ENCODE assay signal across 10 cellular contexts in the genomic region with DNA sequence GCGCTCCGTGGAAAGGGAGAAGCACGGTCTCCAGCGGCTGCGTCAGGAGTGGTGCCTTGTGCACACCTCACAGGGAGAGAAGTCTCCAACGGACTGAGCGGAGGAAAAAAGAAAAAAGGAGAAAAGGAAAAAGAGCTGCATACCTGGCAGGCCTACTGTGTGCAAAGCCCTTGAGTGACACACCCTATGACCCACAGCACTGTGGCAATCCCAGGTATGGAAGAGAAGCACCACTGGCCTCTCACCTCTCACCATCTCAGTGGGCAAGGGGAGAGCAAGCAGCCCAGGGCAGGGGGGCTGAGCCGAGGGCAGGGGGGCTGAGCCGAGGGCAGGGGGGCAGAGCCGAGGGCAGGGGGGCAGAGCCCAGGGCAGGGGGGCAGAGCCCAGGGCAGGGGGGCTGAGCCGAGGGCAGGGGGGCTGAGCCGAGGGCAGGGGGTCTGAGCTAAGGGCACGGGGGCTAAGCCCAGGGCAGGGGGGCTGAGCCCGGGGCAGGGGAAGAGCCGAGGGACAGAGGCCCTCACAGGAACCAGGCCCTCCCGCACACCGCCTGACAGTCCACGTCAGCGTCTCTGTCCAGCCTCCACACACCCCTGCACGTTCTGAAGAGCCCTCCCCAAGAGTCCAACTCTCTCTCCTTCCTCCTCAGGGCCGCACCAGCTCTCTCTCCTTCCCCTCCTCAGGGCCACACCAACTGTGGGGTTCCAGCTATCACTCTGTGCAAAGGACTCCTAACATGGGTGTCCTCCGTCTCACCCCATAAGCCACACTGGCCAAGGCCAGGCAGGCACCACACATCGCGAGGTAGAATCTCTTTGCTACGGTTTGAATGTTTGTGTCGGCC.
DNase-seq lines count a peak whose midpoint lies in the region; ATAC-seq lines count a peak whose summit lies in the region.
"Had no signal": no experiment of that assay in that cellular context is flagged by ENCODE, and none has a peak within 500 bp of the region (broad histone marks: within the 10 kb centered on the region; RNA-seq: fewer than 3 reads in every experiment).

No MANE protein-coding gene starts in this region.

- POLR2A ChIA-PET in naive thymus-derived CD8-positive, alpha-beta T cell (lab: Charles Lee) = interaction anchor here (1.2 to 1.6 kb wide), 2 partner anchors 8 to 236 kb away, joined by 3 to 7 read pairs; no protein-coding TSS in a partner anchor

- no peak for ATAC-seq in naive thymus-derived CD8-positive, alpha-beta T cell

- peak overlapping the region in 6 of 10 donors; percentile 8 to 71 (median 57) for H3K4me3 Mint-ChIP-seq in naive thymus-derived CD8-positive, alpha-beta T cell

- H3K27me3 Mint-ChIP-seq in naive thymus-derived CD8-positive, alpha-beta T cell = no peaks in the 10 kb centered on the region

- H3K4me1 ChIP-seq in BLaER1 = peaks cover 100% of the 10 kb centered on the region
- H3K4me1 ChIP-seq in HUES6 (ENCODE audit: control insufficient read depth, insufficient read depth, low read length) = peaks cover 88% of the 10 kb centered on the region
- peaks cover 48% of the 10 kb centered on the region for H3K4me1 ChIP-seq in ectodermal cell (ENCODE audit: control insufficient read depth, insufficient read depth, low read length)

- no peak for DNase-seq in naive thymus-derived CD8-positive, alpha-beta T cell
- no peak for DNase-seq in stimulated activated CD4-positive, alpha-beta T cell treated with anti-CD3 and anti-CD28 coated beads, Interleukin-2, amount 100 ng/mL, for 48 hours
- no peak for DNase-seq in stimulated activated CD4-positive, alpha-beta T cell treated with anti-CD3 and anti-CD28 coated beads, Interleukin-4, amount 100 ng/mL, for 4 hours
- DNase-seq in caudate nucleus (lab: John Stamatoyannopoulos, UW) (no peak), putamen (ENCODE audit: low spot score) (no peak)
- DNase-seq: NCI-H1694 treated with DMSO at 0.1 percent for 48 hours; stimulated activated naive CD4-positive, alpha-beta T cell had no signal

- peak overlapping the region in 8 of 10 donors; percentile 69 to 86 (median 78) for H3K27ac Mint-ChIP-seq in naive thymus-derived CD8-positive, alpha-beta T cell

- 80 to 81% methylated on average over 26 of the region's 26 CpGs for WGBS in ectodermal cell, 2 experiments

- H3K27me3 ChIP-seq in BLaER1 (no peaks in the 10 kb centered on the region), HUES6 (ENCODE audit: control insufficient read depth, insufficient read depth, low read length) (no peaks in the 10 kb centered on the region), ectodermal cell (ENCODE audit: control insufficient read depth, insufficient read depth, low read length, poor library complexity, severe bottlenecking) (no peaks in the 10 kb centered on the region)

- H3K4me2 ChIP-seq in BLaER1 = peak overlapping the region; percentile 76

- H3K4me1 Mint-ChIP-seq in naive thymus-derived CD8-positive, alpha-beta T cell = peaks cover 48 to 97% (median 96%) of the 10 kb centered on the region in 4 donors

- peaks cover 100% of the 10 kb centered on the region for H4K20me1 ChIP-seq in BLaER1

- peaks cover 0 to 18% (median 0%) of the 10 kb centered on the region in 3 donors for H3K36me3 Mint-ChIP-seq in naive thymus-derived CD8-positive, alpha-beta T cell

- H3K36me3 ChIP-seq in BLaER1 (peaks cover 44% of the 10 kb centered on the region), HUES6 (ENCODE audit: control insufficient read depth, insufficient read depth, low read length) (no peaks in the 10 kb centered on the region), ectodermal cell (ENCODE audit: control insufficient read depth, insufficient read depth, low read length) (no peaks in the 10 kb centered on the region)

- no peaks in the 10 kb centered on the region for H3K9me3 ChIP-seq in BLaER1
- H3K9me3 ChIP-seq in HUES6 (ENCODE audit: control insufficient read depth, insufficient read depth, low read depth, low read length) = no peaks in the 10 kb centered on the region
- no peaks in the 10 kb centered on the region for H3K9me3 ChIP-seq in ectodermal cell (ENCODE audit: control insufficient read depth, low read length)

- H3K27ac ChIP-seq in BLaER1 (peak overlapping the region; percentile 47; the same call in 1 of the 2 replicates), HUES6 (ENCODE audit: low read depth, low read length) (peak overlapping the region; percentile 67; the same call in 1 of the 2 replicates), ectodermal cell (ENCODE audit: insufficient read depth, low read depth, low read length, poor library complexity, severe bottlenecking) (peak overlapping the region; percentile 75), caudate nucleus (ENCODE audit: low read depth, low read length) (no peak overlapping the region)

- H3K9me3 Mint-ChIP-seq in naive thymus-derived CD8-positive, alpha-beta T cell = no peaks in the 10 kb centered on the region

- H3K4me3 ChIP-seq in BLaER1 (no peak overlapping the region), HUES6 (ENCODE audit: low read depth, low read length) (no peak overlapping the region; the same call in 1 of the 2 replicates), ectodermal cell (ENCODE audit: insufficient read depth, low read depth, low read length) (no peak overlapping the region)

- H3K9ac ChIP-seq in BLaER1 (no peak overlapping the region; the same call in 1 of the 2 replicates), HUES6 (ENCODE audit: low read length) (peak overlapping the region; percentile 20)
